9 cellular contexts compared by ENCODE assay signal in genomic region chr10:11824376-11824775, GRCh38. TPM values are rescaled to one million over a fixed set of nuclear protein-coding genes. Genes with fewer than 3 reads are reported as not detected.
DNase-seq lines count a peak whose midpoint lies in the region; ATAC-seq, FAIRE-seq and TF ChIP-seq lines count a peak whose summit lies in the region.
"Had no signal": no experiment of that assay in that cellular context is flagged by ENCODE, and none has a peak within 500 bp of the region (broad histone marks: within the 10 kb centered on the region; RNA-seq: fewer than 3 reads in every experiment).

No MANE protein-coding gene starts in this region.

- no peak overlapping the region for H4K8ac ChIP-seq in trophoblast cell (ENCODE audit: low read depth, low read length)

- no peak overlapping the region for H2AK5ac ChIP-seq in trophoblast cell (ENCODE audit: low read length)

- H3K79me2 ChIP-seq in GM23248 (ENCODE audit: insufficient read depth): no peaks in the 10 kb centered on the region
- H3K79me2 ChIP-seq in trophoblast cell (ENCODE audit: control insufficient read depth, insufficient read depth, low read length, poor library complexity): peaks cover 7% of the 10 kb centered on the region

- no peaks in the 10 kb centered on the region for H3K9me2 ChIP-seq in GM23248 (ENCODE audit: insufficient read depth)

- H3K36me3 ChIP-seq in GM23248 (ENCODE audit: low read depth) (no peaks in the 10 kb centered on the region), trophoblast cell (ENCODE audit: control insufficient read depth in 1 of 2, insufficient read depth in 2 of 2, low read length in 2 of 2) (peaks cover 0 to 2% of the 10 kb centered on the region in 2 experiments)

- peaks cover 5% of the 10 kb centered on the region; the same call in 1 of the 2 replicates for H3F3A ChIP-seq in GM23248 (ENCODE audit: insufficient read depth)

- no peak overlapping the region for H2BK120ac ChIP-seq in trophoblast cell (ENCODE audit: insufficient read depth, low read length, poor library complexity)

- WGBS in GM23248 (ENCODE audit: low coverage in 1 of 2, low lambda C conversion rate in 2 of 2, missing lambda C conversion rate in 2 of 2), 2 experiments: 31 to 32% methylated on average over 6 of the region's 6 CpGs
- WGBS in trophoblast cell (ENCODE audit: extremely low coverage, insufficient coverage, insufficient read length): no CpG with 5 or more reads among the region's 6 CpGs

- no peak for TF ChIP-seq CTCF in epithelial cell of proximal tubule (conservative IDR thresholded peaks at IDR 0.05; ENCODE audit: low read depth, low read length)

- H3K18ac ChIP-seq in trophoblast cell (ENCODE audit: low read length): no peak overlapping the region

- no peak overlapping the region for H4K12ac ChIP-seq in trophoblast cell (ENCODE audit: low read depth, low read length)

- no peak for FAIRE-seq in urothelium cell line (lab: Jason Lieb, UNC)

- H4K20me1 ChIP-seq in GM23248 (ENCODE audit: insufficient read depth): no peaks in the 10 kb centered on the region

- no peak for ATAC-seq in GM19035 (IDR thresholded peaks at IDR 0.05; ENCODE audit: unreplicated experiment)

- H3K9me3 ChIP-seq in GM23248 (ENCODE audit: low read depth) (no peaks in the 10 kb centered on the region), trophoblast cell (ENCODE audit: insufficient read depth, low read depth, low read length) (no peaks in the 10 kb centered on the region)

- DNase-seq in GM23248 (peak; percentile 16), SK-MEL-5 (ENCODE audit: low read depth, low spot score) (peak; percentile 17), epithelial cell of proximal tubule (ENCODE audit: low read depth) (no peak), trophoblast cell (no peak), urothelium cell line (ENCODE audit: low spot score) (no peak), DMS 273 (lab: John Stamatoyannopoulos, UW; ENCODE audit: unreplicated experiment) (no peak), NCI-H2227 (lab: John Stamatoyannopoulos, UW; ENCODE audit: unreplicated experiment) (no peak)

- no peaks in the 10 kb centered on the region for H3K4me1 ChIP-seq in GM23248 (ENCODE audit: insufficient read depth)
- H3K4me1 ChIP-seq in trophoblast cell (ENCODE audit: control insufficient read depth in 1 of 2, insufficient read depth in 2 of 2, low read length in 2 of 2): peaks cover 8 to 9% of the 10 kb centered on the region in 2 experiments

- H3K4me3 ChIP-seq in GM23248 (peak overlapping the region; percentile 83), epithelial cell of proximal tubule (ENCODE audit: low read depth, low read length) (peak overlapping the region; percentile 91), trophoblast cell (ENCODE audit: low read depth, low read length) (no peak overlapping the region)

- peaks cover 8% of the 10 kb centered on the region for H3K79me1 ChIP-seq in trophoblast cell (ENCODE audit: low read length)

- H4K91ac ChIP-seq in trophoblast cell (ENCODE audit: low read depth, low read length): no peak overlapping the region

- H2AFZ ChIP-seq in GM23248: peak overlapping the region; percentile 81; the same call in 1 of the 2 replicates
- no peak overlapping the region for H2AFZ ChIP-seq in trophoblast cell (ENCODE audit: insufficient read depth, low read length, poor library complexity)

- peak overlapping the region; percentile 95 for H3K4me2 ChIP-seq in GM23248 (ENCODE audit: unreplicated experiment)
- H3K4me2 ChIP-seq in trophoblast cell (ENCODE audit: low read length): peak overlapping the region; percentile 23
- H3K4me2 ChIP-seq: KMS-11 had no signal

- no peak overlapping the region for H3K14ac ChIP-seq in trophoblast cell (ENCODE audit: low read length)

- H2BK12ac ChIP-seq in trophoblast cell (ENCODE audit: low read length): no peak overlapping the region

- H3K4ac ChIP-seq in trophoblast cell (ENCODE audit: low read depth, low read length): no peak overlapping the region

- H2BK5ac ChIP-seq in trophoblast cell (ENCODE audit: low read depth, low read length, poor library complexity): no peak overlapping the region

- H3K27me3 ChIP-seq in GM23248 (replicated peaks; ENCODE audit: insufficient read depth): peaks cover 16% of the 10 kb centered on the region
- H3K27me3 ChIP-seq in trophoblast cell (ENCODE audit: insufficient read depth, low read length): no peaks in the 10 kb centered on the region

- in situ Hi-C loops in GM23248 (cut with MboI) (no loop called here), SK-MEL-5 (cut with HindIII; ENCODE audit: low pct_unique_long_range_greater_than_20kb, low sequenced_read_pairs) (no loop called here)

- no peak overlapping the region for H3K27ac ChIP-seq in GM23248
- H3K27ac ChIP-seq in trophoblast cell (ENCODE audit: low read depth, low read length): no peak overlapping the region
- H3K27ac ChIP-seq: KMS-11 had no signal

- no peak overlapping the region for H3K23ac ChIP-seq in trophoblast cell (ENCODE audit: low read length)

- H3K9ac ChIP-seq in GM23248 (no peak overlapping the region), trophoblast cell (ENCODE audit: low read length) (no peak overlapping the region)
- H3K9ac ChIP-seq: KMS-11 had no signal

RNA-seq across cellular contexts. Expression of gene PROSER2, which starts 1.2 kb away (rescaled TPM):
- 1.2 and 1.4 TPM in 2 replicates for total RNA-seq in GM23248 (2014; rRNA removed; shearing (Covaris generic))
- 0.65 and 0.80 TPM in 2 replicates for polyA plus RNA-seq in GM23248 (2016; fragmentation: Nextera tagmentation; extraction: Ambion mirVana)
- 4.4 and 5.9 TPM in 2 replicates for total RNA-seq in SK-MEL-5 (2014; rRNA removed; shearing (Covaris generic))
- polyA plus RNA-seq in SK-MEL-5 (2015; cell fraction: cytosol; rRNA removed): 8.3 TPM in 2 replicates
- 4.0 and 4.1 TPM in 2 replicates for polyA plus RNA-seq in SK-MEL-5 (2015; cell fraction: nucleus; rRNA removed)
- 91.6 and 112 TPM in 2 replicates for total RNA-seq in epithelial cell of proximal tubule
- 16.0 and 17.5 TPM in 2 replicates for polyA plus RNA-seq in trophoblast cell (2013)

Comparison
In these comparisons a context has a peak if more than half of its experiments do, and no peak if none do; other contexts are left out.
1. DNase-seq: peak in GM23248 (single experiment) and SK-MEL-5 (single experiment); none in epithelial cell of proximal tubule (single experiment), trophoblast cell (0 of 2), urothelium cell line (single experiment), DMS 273 (single experiment) and NCI-H2227 (single experiment).
2. RNA of gene PROSER2, which starts 1.2 kb away (total RNA-seq): 91.6 to 112 TPM in epithelial cell of proximal tubule; 4.4 to 5.9 TPM in SK-MEL-5 and 1.2 to 1.4 TPM in GM23248; every median in the first group is over 10 times any median in the second.